Comparison of ENCODE assay signal across 24 cellular contexts in genomic region chr15:65916041-65916663, GRCh38. TPM values are rescaled to one million over a fixed set of nuclear protein-coding genes. Genes with fewer than 3 reads are reported as not detected.
DNase-seq lines count a peak whose midpoint lies in the region; ATAC-seq, FAIRE-seq and TF ChIP-seq lines count a peak whose summit lies in the region.
"Had no signal": no experiment of that assay in that cellular context is flagged by ENCODE, and none has a peak within 500 bp of the region (broad histone marks: within the 10 kb centered on the region; RNA-seq: fewer than 3 reads in every experiment).

No MANE protein-coding gene starts in this region.

- in situ Hi-C loops in GM12878 (cut with MboI) = no loop called here

- no TSS peak for BruUV-seq in GM12878 (replicated peaks; lab: Mats Ljungman, UMichigan)

- H3K36me3 Mint-ChIP-seq in naive B cell = no peaks in the 10 kb centered on the region
- peaks cover 1 to 6% of the 10 kb centered on the region in 2 donors for H3K36me3 Mint-ChIP-seq in CD4-positive, alpha-beta memory T cell

- H3K4me2 ChIP-seq in Karpas-422 (ENCODE audit: low read depth, low read length, poor library complexity, severe bottlenecking) (peak overlapping the region; percentile 49), GM12878 (ENCODE audit: control insufficient read depth, insufficient read depth) (peak overlapping the region; percentile 90)

- H3K4me1 ChIP-seq in Karpas-422 (ENCODE audit: low read length) (peaks cover 66% of the 10 kb centered on the region), GM12878 (ENCODE audit: control insufficient read depth, insufficient read depth, low read length) (peaks cover 61% of the 10 kb centered on the region)
- H3K4me1 ChIP-seq in CD4-positive, alpha-beta memory T cell (ENCODE audit: insufficient read depth, low read length) = peaks cover 7% of the 10 kb centered on the region
- H3K4me1 ChIP-seq: BE2C had no signal

- H3K9ac ChIP-seq in Karpas-422 (ENCODE audit: low read length) (no peak overlapping the region), GM12878 (ENCODE audit: control insufficient read depth, insufficient read depth, low read length) (peak overlapping the region; percentile 44)

- intact Hi-C loops in GM12878 (cut with micrococcal nuclease; ENCODE audit: unreplicated experiment) = loop anchor here (1.0 to 2.0 kb wide), 4 partner anchors 67 to 275 kb away; no protein-coding TSS in a partner anchor
- intact Hi-C loops in CD4-positive, alpha-beta memory T cell (cut with micrococcal nuclease) = no loop called here

- H3K4me3 ChIP-seq in Karpas-422 (ENCODE audit: low read length) = no peak overlapping the region
- H3K4me3 ChIP-seq in GM12878 = no peak overlapping the region
- no peak overlapping the region for H3K4me3 ChIP-seq in CD4-positive, alpha-beta memory T cell (ENCODE audit: low read length in 2 of 2)
- H3K4me3 ChIP-seq: heart left ventricle, lung had no signal

- H3K36me3 ChIP-seq in Karpas-422 (ENCODE audit: insufficient read depth, low read length) = no peaks in the 10 kb centered on the region
- H3K36me3 ChIP-seq in GM12878 (ENCODE audit: control insufficient read depth in 2 of 2, insufficient read depth in 2 of 2, low read length in 1 of 2) = peaks cover 0 to 3% of the 10 kb centered on the region in 2 experiments; a peak in 2 of 4 replicates
- H3K36me3 ChIP-seq in CD4-positive, alpha-beta memory T cell (ENCODE audit: insufficient read depth, low read length) = no peaks in the 10 kb centered on the region
- H3K36me3 ChIP-seq: BE2C had no signal

- H3K27ac ChIP-seq in Karpas-422 (ENCODE audit: low read length) (no peak overlapping the region), GM12878 (ENCODE audit: control insufficient read depth, insufficient read depth) (peak overlapping the region; percentile 85)
- no peak overlapping the region for H3K27ac ChIP-seq in CD4-positive, alpha-beta memory T cell (ENCODE audit: low read depth, low read length)
- H3K27ac ChIP-seq: 22Rv1, heart left ventricle had no signal

- H3K27me3 Mint-ChIP-seq in naive B cell = no peaks in the 10 kb centered on the region
- H3K27me3 Mint-ChIP-seq in CD4-positive, alpha-beta memory T cell = no peaks in the 10 kb centered on the region
- H3K27me3 Mint-ChIP-seq: activated B cell treated with CpG ODN at 0.5 μM for 24 hours; activated naive CD8-positive, alpha-beta T cell had no signal

- H3K9me3 ChIP-seq in Karpas-422 (ENCODE audit: low read length) (no peaks in the 10 kb centered on the region), GM12878 (replicated peaks; ENCODE audit: control insufficient read depth, insufficient read depth, low read length) (no peaks in the 10 kb centered on the region)
- no peaks in the 10 kb centered on the region for H3K9me3 ChIP-seq in CD4-positive, alpha-beta memory T cell (ENCODE audit: control insufficient read depth in 1 of 2, low read length in 2 of 2)
- H3K9me3 ChIP-seq: BE2C, heart left ventricle, spleen had no signal

- no peak for TF ChIP-seq RAD21 in GM12878 (IDR thresholded peaks at IDR 0.05; ENCODE audit: insufficient read depth, low read depth, low read length)

- TF ChIP-seq CTCF in GM12878 (IDR thresholded peaks at IDR 0.05 in 2 of 3, conservative IDR thresholded peaks at IDR 0.05 in 1 of 3; ENCODE audit: control insufficient read depth in 2 of 3, extremely low read depth in 1 of 3, insufficient read depth in 1 of 3, low read depth in 3 of 3, low read length in 3 of 3) = no peak

- H4K20me1 ChIP-seq in Karpas-422 (ENCODE audit: insufficient read depth, low read depth, low read length) = no peaks in the 10 kb centered on the region
- no peaks in the 10 kb centered on the region for H4K20me1 ChIP-seq in GM12878 (ENCODE audit: control insufficient read depth, insufficient read depth)

- peaks cover 54 to 68% (median 67%) of the 10 kb centered on the region in 3 donors for H3K4me1 Mint-ChIP-seq in naive B cell
- H3K4me1 Mint-ChIP-seq in CD4-positive, alpha-beta memory T cell = peaks cover 6 to 25% (median 9%) of the 10 kb centered on the region in 4 donors
- H3K4me1 Mint-ChIP-seq: immature natural killer cell had no signal

- H2AFZ ChIP-seq in Karpas-422 (ENCODE audit: low read length) (no peak overlapping the region), GM12878 (ENCODE audit: control insufficient read depth, low read depth, low read length) (0 out of 2 replicates have a peak overlapping the region, but pooled peaks have one; percentile 44)

- no peaks in the 10 kb centered on the region for H3K9me3 Mint-ChIP-seq in naive B cell
- no peaks in the 10 kb centered on the region for H3K9me3 Mint-ChIP-seq in CD4-positive, alpha-beta memory T cell
- H3K9me3 Mint-ChIP-seq: activated B cell treated with CpG ODN at 0.5 μM for 24 hours; activated T-cell treated with anti-CD3 and anti-CD28 coated beads, Interleukin-2, amount 50 U/mL, for 4 hours; immature natural killer cell had no signal

- TF ChIP-seq POLR2A in GM12878 (IDR thresholded peaks at IDR 0.05; ENCODE audit: low read depth, low read length) = no peak

- WGBS in GM12878 (ENCODE audit: insufficient coverage, insufficient replicate concordance, low lambda C conversion rate, missing lambda C conversion rate) = 96% methylated on average over 7 of the region's 7 CpGs

- peak; percentile 2 for ATAC-seq in GM12878
- no peak for ATAC-seq in naive B cell (ENCODE audit: low read depth in 2 of 2)
- no peak for ATAC-seq in GM21619 (IDR thresholded peaks at IDR 0.05; ENCODE audit: unreplicated experiment)

- peak; percentile 23 for DNase-seq in DMS53 (lab: John Stamatoyannopoulos, UW)
- DNase-seq in DMS53 treated with DMSO at 0.1 percent for 48 hours (lab: John Stamatoyannopoulos, UW; ENCODE audit: unreplicated experiment) = no peak
- no peak for DNase-seq in Karpas-422
- DNase-seq in GM12878 (ENCODE audit: low read depth, low spot score) = no peak
- DNase-seq in naive B cell = no peak
- no peak for DNase-seq in NCI-H2227 (lab: John Stamatoyannopoulos, UW; ENCODE audit: unreplicated experiment)
- no peak for DNase-seq in CD4-positive, alpha-beta memory T cell
- DNase-seq: activated CD8-positive, alpha-beta T cell treated with anti-CD3 and anti-CD28 coated beads, Interleukin-2, amount 10 ng/mL, durations not matched to agents 7 days and 5 days; activated T-cell treated with anti-CD3 and anti-CD28 coated beads, Interleukin-2, amount 50 U/mL, for 4 hours; GDM1; immature natural killer cell; KG1; NCI-H446 treated with DMSO at 0.1 percent for 48 hours; SIG-M5 had no signal

- H3K79me2 ChIP-seq in Karpas-422 (ENCODE audit: low read length) = no peaks in the 10 kb centered on the region
- no peaks in the 10 kb centered on the region for H3K79me2 ChIP-seq in GM12878 (ENCODE audit: control insufficient read depth, insufficient read depth, low read length)

- POLR2A ChIA-PET in GM12878 (lab: Charles Lee) = interaction anchor here (1.2 to 3.1 kb wide), 6 partner anchors 9 to 82 kb away, joined by 3 to 19 read pairs (median 8); partner anchors contain the start of gene RAB11A
- POLR2A ChIA-PET in CD4-positive, alpha-beta memory T cell (lab: Charles Lee; ENCODE audit: partially characterized antibody) = no interaction called here

- CTCF ChIA-PET in GM12878 (lab: Yijun Ruan, JAX) = interaction anchor here (0.6 to 4.5 kb wide), 34 partner anchors 8 to 581 kb away, joined by 3 to 42 read pairs (median 5); no protein-coding TSS in a partner anchor
- CTCF ChIA-PET in CD4-positive, alpha-beta memory T cell (lab: Charles Lee; ENCODE audit: partially characterized antibody) = no interaction called here

- TF ChIP-seq EP300 in GM12878 (IDR thresholded peaks at IDR 0.05; ENCODE audit: borderline replicate concordance in 1 of 2, control insufficient read depth in 1 of 2, low read depth in 2 of 2, low read length in 2 of 2) = no peak

- no peaks in the 10 kb centered on the region for H3K9me2 ChIP-seq in Karpas-422 (replicated peaks; ENCODE audit: insufficient read depth, low read length)

- SMC1A ChIA-PET in GM12878 (lab: Charles Lee; ENCODE audit: uncharacterized antibody, unreplicated experiment) = interaction anchor here (0.8 to 6.6 kb wide), 20 partner anchors 12 to 583 kb away, joined by 3 to 70 read pairs (median 7); partner anchors contain the start of gene RAB11A

- no peak for FAIRE-seq in GM12878 (lab: Jason Lieb, UNC)
- FAIRE-seq: D721Med, urothelium cell line had no signal

- RAD21 ChIA-PET in GM12878 (lab: Charles Lee; ENCODE audit: unreplicated experiment) = interaction anchor here (0.8 to 3.7 kb wide), 18 partner anchors 12 to 583 kb away, joined by 3 to 61 read pairs (median 6); partner anchors contain the start of gene RAB11A

- peak overlapping the region in 6 of 8 donors; percentile 45 to 79 (median 62) for H3K4me3 Mint-ChIP-seq in naive B cell
- H3K4me3 Mint-ChIP-seq in CD4-positive, alpha-beta memory T cell = no peak overlapping the region
- H3K4me3 Mint-ChIP-seq: activated CD8-positive, alpha-beta T cell treated with anti-CD3 and anti-CD28 coated beads, Interleukin-2, amount 10 ng/mL, durations not matched to agents 7 days and 5 days; activated naive CD8-positive, alpha-beta T cell; activated T-cell treated with anti-CD3 and anti-CD28 coated beads, Interleukin-2, amount 50 U/mL, for 4 hours; immature natural killer cell had no signal

- H3K27me3 ChIP-seq in Karpas-422 (ENCODE audit: low read length) (no peaks in the 10 kb centered on the region), GM12878 (replicated peaks in 1 of 2; ENCODE audit: control insufficient read depth in 2 of 2, insufficient read depth in 2 of 2, low read length in 1 of 2) (no peaks in the 10 kb centered on the region)
- H3K27me3 ChIP-seq in CD4-positive, alpha-beta memory T cell (ENCODE audit: insufficient read depth, low read length) = no peaks in the 10 kb centered on the region
- H3K27me3 ChIP-seq: BE2C, heart left ventricle, spleen had no signal

- peak overlapping the region; percentile 30 to 96 (median 86) for H3K27ac Mint-ChIP-seq in naive B cell
- peak overlapping the region in 3 of 7 donors; percentile 2 to 68 (median 24) for H3K27ac Mint-ChIP-seq in CD4-positive, alpha-beta memory T cell
- H3K27ac Mint-ChIP-seq: activated CD8-positive, alpha-beta T cell treated with anti-CD3 and anti-CD28 coated beads, Interleukin-2, amount 10 ng/mL, durations not matched to agents 7 days and 5 days; activated naive CD8-positive, alpha-beta T cell; immature natural killer cell had no signal

RNA-seq across cellular contexts. Expression of gene RAB11A, which starts 46.9 kb away (rescaled TPM):
- 187 and 230 TPM in 2 replicates for total RNA-seq in Karpas-422 (2014; rRNA removed; shearing (Covaris generic); ENCODE audit: low replicate concordance)
- 70.8 and 70.9 TPM in 2 replicates for total RNA-seq in GM12878 (2013; cell fraction: nucleolus; rRNA removed)
- total RNA-seq in GM12878 (2014; rRNA removed) = 128 and 141 TPM in 2 replicates
- 148 and 152 TPM in 2 replicates for total RNA-seq in GM12878 (2014; rRNA removed; fragmentation: Illumina TruSeq; extraction: Trizol)
- 182 and 204 TPM in 2 replicates for total RNA-seq in GM12878 (2021)
- 108 TPM for polyA plus RNA-seq in GM12878 (2011; ENCODE audit: low read depth)
- polyA plus RNA-seq in GM12878 (2011; rRNA removed) = 387 and 412 TPM in 2 replicates
- polyA plus RNA-seq in GM12878 (2011; cell fraction: cytosol; rRNA removed) = 245 and 314 TPM in 2 replicates
- 170 and 179 TPM in 2 replicates for polyA plus RNA-seq in GM12878 (2011; cell fraction: nucleus; rRNA removed)
- polyA plus RNA-seq in GM12878 (2012) = 175 and 233 TPM in 2 replicates
- polyA plus RNA-seq in GM12878 (2014; fragmentation: Illumina TruSeq; extraction: Trizol) = 274 and 338 TPM in 2 replicates
- polyA plus RNA-seq in GM12878 (2014; fragmentation: Nextera tagmentation; extraction: Ambion mirVana) = 100 to 1,000 TPM; 155 to 179 TPM
- 218 and 266 TPM in 2 replicates for polyA plus RNA-seq in GM12878 (2014; rRNA removed)
- 100 to 1,000 TPM; 275 to 291 TPM for polyA plus RNA-seq in GM12878 (2016; fragmentation: Nextera tagmentation; extraction: Ambion mirVana)
- 143 and 310 TPM in 2 replicates for polyA minus RNA-seq in GM12878 (2011; rRNA and poly(A)+ RNA removed)
- polyA minus RNA-seq in GM12878 (2011; cell fraction: cytosol; rRNA and poly(A)+ RNA removed) = 48.4 and 63.4 TPM in 2 replicates
- 14.7 and 27.4 TPM in 2 replicates for polyA minus RNA-seq in GM12878 (2011; cell fraction: nucleus; rRNA and poly(A)+ RNA removed)
- 100 to 1,000 TPM; 204 to 294 (median 234) TPM for polyA plus RNA-seq in naive B cell (ENCODE audit: low read depth in 6 of 6)
- total RNA-seq in CD4-positive, alpha-beta memory T cell = 10 to 100 TPM; 84.7 to 95.8 TPM
- 100 to 1,000 TPM; 247 to 265 TPM for polyA plus RNA-seq in CD4-positive, alpha-beta memory T cell

Comparison
In these comparisons a context has a peak if more than half of its experiments do, and no peak if none do; other contexts are left out.
1. H3K4me3 Mint-ChIP-seq: peak in naive B cell (6 of 8); none in CD4-positive, alpha-beta memory T cell (0 of 8).